1 cellular context compared by ENCODE assay signal in genomic region chr18:58403799-58404455, GRCh38.
TF ChIP-seq lines count a peak whose summit lies in the region.

No MANE protein-coding gene starts in this region.

TF ChIP-seq in HepG2, 621 proteins besides CTCF, POLR2A, EP300 and RAD21 (continued from another document and continues in another):
- TF ChIP-seq TERF1 (CRISPR knock-in tag; IDR thresholded peaks at IDR 0.05), result no peak
- no peak for TF ChIP-seq TBX3 (IDR thresholded peaks at IDR 0.05; ENCODE audit: borderline replicate concordance)
- no peak for TF ChIP-seq RFXANK (CRISPR knock-in tag; IDR thresholded peaks at IDR 0.05)
- TF ChIP-seq ZNF451 (CRISPR knock-in tag; IDR thresholded peaks at IDR 0.05), result 0 out of 2 replicates have a peak, but pooled peaks have one; percentile 17
- no peak for TF ChIP-seq NR2F1 (CRISPR knock-in tag; IDR thresholded peaks at IDR 0.05)
- no peak for TF ChIP-seq MIER2 (CRISPR knock-in tag; IDR thresholded peaks at IDR 0.05)
- TF ChIP-seq ZNF17 (CRISPR knock-in tag; IDR thresholded peaks at IDR 0.05), result no peak
- no peak for TF ChIP-seq PRPF4 (IDR thresholded peaks at IDR 0.05; ENCODE audit: low read depth, low read length, poor library complexity, severe bottlenecking)
- peak; percentile 15; the same call in 1 of the 2 replicates for TF ChIP-seq HOXA3 (CRISPR knock-in tag; IDR thresholded peaks at IDR 0.05)
- TF ChIP-seq FOXA3 (CRISPR knock-in tag; IDR thresholded peaks at IDR 0.05), result no peak
- TF ChIP-seq ZNF207 (IDR thresholded peaks at IDR 0.05; ENCODE audit: borderline replicate concordance), result no peak
- no peak for TF ChIP-seq ZNF143 (CRISPR knock-in tag; IDR thresholded peaks at IDR 0.05)
- TF ChIP-seq UBTF (CRISPR knock-in tag; IDR thresholded peaks at IDR 0.05), result no peak
- peak; percentile 82 for TF ChIP-seq AGO1 (IDR thresholded peaks at IDR 0.05; ENCODE audit: low read depth, low read length, poor library complexity, severe bottlenecking)
- TF ChIP-seq ZFX (CRISPR knock-in tag; IDR thresholded peaks at IDR 0.05; ENCODE audit: low read depth), result peak; percentile 14; the same call in 1 of the 2 replicates
- TF ChIP-seq E2F5 (CRISPR knock-in tag; conservative IDR thresholded peaks at IDR 0.05), result no peak
- TF ChIP-seq ZHX1 (CRISPR knock-in tag; IDR thresholded peaks at IDR 0.05; ENCODE audit: low read depth), result no peak
- TF ChIP-seq MAF1 (CRISPR knock-in tag; IDR thresholded peaks at IDR 0.05; ENCODE audit: borderline replicate concordance), result no peak
- no peak for TF ChIP-seq THAP11 (CRISPR knock-in tag; IDR thresholded peaks at IDR 0.05)
- no peak for TF ChIP-seq SIX1 (CRISPR knock-in tag; IDR thresholded peaks at IDR 0.05; ENCODE audit: borderline replicate concordance)
- no peak for TF ChIP-seq SMAD1 (CRISPR knock-in tag; IDR thresholded peaks at IDR 0.05; ENCODE audit: borderline replicate concordance, low read depth)
- TF ChIP-seq FOXO1 (CRISPR knock-in tag; IDR thresholded peaks at IDR 0.05), result peak; percentile 27; the same call in 1 of the 2 replicates
- peak; percentile 11; the same call in 1 of the 2 replicates for TF ChIP-seq ZNF251 (CRISPR knock-in tag; IDR thresholded peaks at IDR 0.05)
- TF ChIP-seq HMG20B (CRISPR knock-in tag; conservative IDR thresholded peaks at IDR 0.05), result no peak
- peak; percentile 39; the same call in 1 of the 2 replicates for TF ChIP-seq ZBTB33 (CRISPR knock-in tag; IDR thresholded peaks at IDR 0.05)
- TF ChIP-seq ARID5B (CRISPR knock-in tag; IDR thresholded peaks at IDR 0.05), result no peak
- no peak for TF ChIP-seq AKAP8 (CRISPR knock-in tag; IDR thresholded peaks at IDR 0.05)
- TF ChIP-seq ZNF879 (CRISPR knock-in tag; IDR thresholded peaks at IDR 0.05), result 0 out of 2 replicates have a peak, but pooled peaks have one; percentile 19
- peak; percentile 19; the same call in 1 of the 2 replicates for TF ChIP-seq ARNT2 (CRISPR knock-in tag; IDR thresholded peaks at IDR 0.05; ENCODE audit: low read depth)
- TF ChIP-seq ZNF574 (CRISPR knock-in tag; IDR thresholded peaks at IDR 0.05), result no peak; the same call in 1 of the 2 replicates
- TF ChIP-seq ZNF615 (CRISPR knock-in tag; IDR thresholded peaks at IDR 0.05; ENCODE audit: borderline replicate concordance), result no peak
- no peak for TF ChIP-seq NAIF1 (CRISPR knock-in tag; IDR thresholded peaks at IDR 0.05; ENCODE audit: borderline replicate concordance)
- TF ChIP-seq PAF1 (CRISPR knock-in tag; IDR thresholded peaks at IDR 0.05), result 0 out of 2 replicates have a peak, but pooled peaks have one; percentile 23
- TF ChIP-seq ZNF446 (CRISPR knock-in tag; IDR thresholded peaks at IDR 0.05), result 0 out of 2 replicates have a peak, but pooled peaks have one; percentile 37
- no peak for TF ChIP-seq ATF7-NPFF (CRISPR knock-in tag; IDR thresholded peaks at IDR 0.05; ENCODE audit: low read depth)
- no peak for TF ChIP-seq TGIF2 (CRISPR knock-in tag; IDR thresholded peaks at IDR 0.05)
- TF ChIP-seq REL (CRISPR knock-in tag; conservative IDR thresholded peaks at IDR 0.05), result no peak
- no peak for TF ChIP-seq KLF15 (CRISPR knock-in tag; IDR thresholded peaks at IDR 0.05; ENCODE audit: borderline replicate concordance)
- TF ChIP-seq ZNF276 (CRISPR knock-in tag; IDR thresholded peaks at IDR 0.05; ENCODE audit: low read depth), result no peak
- no peak for TF ChIP-seq U2AF1 (optimal IDR thresholded peaks at IDR 0.05; ENCODE audit: low read depth, low read length)
- no peak for TF ChIP-seq THAP7 (CRISPR knock-in tag; IDR thresholded peaks at IDR 0.05)
- no peak for TF ChIP-seq SOX6 (IDR thresholded peaks at IDR 0.05)
- TF ChIP-seq SOX6 (CRISPR knock-in tag; IDR thresholded peaks at IDR 0.05), result no peak
- TF ChIP-seq ZNF639 (CRISPR knock-in tag; conservative IDR thresholded peaks at IDR 0.05), result no peak
